Comparison of ENCODE assay signal across 8 cellular contexts in the genomic region with DNA sequence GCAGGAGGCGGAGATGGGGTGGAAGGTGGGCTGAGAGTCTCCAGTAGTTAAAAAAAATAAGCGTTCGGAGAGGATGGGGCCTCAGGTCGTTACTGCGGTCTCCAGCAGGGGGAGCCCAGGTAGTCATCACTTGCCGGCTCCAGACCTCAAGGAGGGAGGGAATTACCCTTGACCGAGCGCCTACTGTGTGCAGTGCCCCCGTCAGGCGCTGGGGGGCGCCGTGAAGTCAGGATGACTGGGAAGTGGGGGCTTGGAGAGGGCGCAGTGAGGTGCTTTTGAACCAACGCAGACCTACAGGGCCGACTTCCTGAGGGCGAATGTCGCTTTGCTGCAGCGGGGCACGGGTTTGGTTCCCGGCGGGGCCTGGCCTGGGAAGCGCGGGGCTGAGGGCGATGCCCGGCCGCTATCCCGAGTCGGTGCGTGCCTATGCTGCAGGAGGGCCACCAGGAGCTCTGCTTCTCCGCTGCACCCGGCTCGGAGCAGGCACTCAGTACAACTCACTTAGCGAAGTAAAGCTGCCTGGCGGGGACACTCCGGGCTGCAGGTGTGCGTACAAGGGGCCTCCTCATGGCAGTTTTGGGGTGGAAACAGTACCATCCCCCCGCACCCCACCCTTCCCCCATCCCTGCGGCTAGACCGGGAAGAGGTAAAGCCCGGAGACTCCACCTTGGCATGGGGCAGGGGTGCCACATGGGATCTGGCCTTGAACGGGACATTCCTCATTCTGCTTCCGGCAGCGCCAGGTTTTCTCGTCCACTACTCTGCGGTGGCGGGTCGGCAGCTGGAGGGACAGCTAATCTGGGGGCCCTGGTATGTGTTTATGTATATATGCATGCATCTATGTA.
DNase-seq lines count a peak whose midpoint lies in the region; ATAC-seq and TF ChIP-seq lines count a peak whose summit lies in the region.

No MANE protein-coding gene starts in this region.

- no peaks in the 10 kb centered on the region for H3K9me3 Mint-ChIP-seq in memory B cell

- H3K36me3 ChIP-seq in colonic mucosa = no peaks in the 10 kb centered on the region

- peak; percentile 76 for DNase-seq in AG08395 (ENCODE audit: low spot score)
- peak; percentile 75 for DNase-seq in NCI-H460 (ENCODE audit: extremely low read depth, low read depth)
- DNase-seq in activated CD4-positive, alpha-beta T cell treated with anti-CD3 and anti-CD28 coated beads for 24 hours (ENCODE audit: low read depth in 2 of 2) = peak; percentile 63 to 72
- DNase-seq in colonic mucosa = peak; percentile 77
- DNase-seq in memory B cell (ENCODE audit: low spot score in 2 of 2) = peak; percentile 71 to 72
- DNase-seq in stimulated activated CD8-positive, alpha-beta memory T cell treated with anti-CD3 and anti-CD28 coated beads, Interleukin-7, amount 100 ng/mL, for 1 hour (ENCODE audit: low read depth in 2 of 2) = peak; percentile 31 to 32

- H3K4me3 ChIP-seq in colonic mucosa = no peak overlapping the region

- H3K27me3 Mint-ChIP-seq in memory B cell = peaks cover 28% of the 10 kb centered on the region

- no peaks in the 10 kb centered on the region for H3K9me3 ChIP-seq in colonic mucosa

- peaks cover 4% of the 10 kb centered on the region for H3K4me1 Mint-ChIP-seq in memory B cell

- H3K4me1 ChIP-seq in colonic mucosa = no peaks in the 10 kb centered on the region

- H3K4me3 Mint-ChIP-seq in memory B cell = no peak overlapping the region

- H3K27ac ChIP-seq in colonic mucosa = no peak overlapping the region

- ATAC-seq in GM18517 (IDR thresholded peaks at IDR 0.05; ENCODE audit: unreplicated experiment) (peak; percentile 80), HG03045 (IDR thresholded peaks at IDR 0.05; ENCODE audit: unreplicated experiment) (peak; percentile 80), memory B cell (ENCODE audit: low read depth) (peak; percentile 85)

- no peaks in the 10 kb centered on the region for H3K36me3 Mint-ChIP-seq in memory B cell

- peaks cover 50% of the 10 kb centered on the region for H3K27me3 ChIP-seq in colonic mucosa

- intact Hi-C loops in colonic mucosa (cut with DNase I) = no loop called here

- no peak overlapping the region for H3K9ac ChIP-seq in colonic mucosa (ENCODE audit: low read depth in 2 of 2, low read length in 2 of 2)

- TF ChIP-seq CTCF in colonic mucosa (IDR thresholded peaks at IDR 0.05) = peak; percentile 87

- no peak overlapping the region for H3K27ac Mint-ChIP-seq in memory B cell
